In the genomic region with DNA sequence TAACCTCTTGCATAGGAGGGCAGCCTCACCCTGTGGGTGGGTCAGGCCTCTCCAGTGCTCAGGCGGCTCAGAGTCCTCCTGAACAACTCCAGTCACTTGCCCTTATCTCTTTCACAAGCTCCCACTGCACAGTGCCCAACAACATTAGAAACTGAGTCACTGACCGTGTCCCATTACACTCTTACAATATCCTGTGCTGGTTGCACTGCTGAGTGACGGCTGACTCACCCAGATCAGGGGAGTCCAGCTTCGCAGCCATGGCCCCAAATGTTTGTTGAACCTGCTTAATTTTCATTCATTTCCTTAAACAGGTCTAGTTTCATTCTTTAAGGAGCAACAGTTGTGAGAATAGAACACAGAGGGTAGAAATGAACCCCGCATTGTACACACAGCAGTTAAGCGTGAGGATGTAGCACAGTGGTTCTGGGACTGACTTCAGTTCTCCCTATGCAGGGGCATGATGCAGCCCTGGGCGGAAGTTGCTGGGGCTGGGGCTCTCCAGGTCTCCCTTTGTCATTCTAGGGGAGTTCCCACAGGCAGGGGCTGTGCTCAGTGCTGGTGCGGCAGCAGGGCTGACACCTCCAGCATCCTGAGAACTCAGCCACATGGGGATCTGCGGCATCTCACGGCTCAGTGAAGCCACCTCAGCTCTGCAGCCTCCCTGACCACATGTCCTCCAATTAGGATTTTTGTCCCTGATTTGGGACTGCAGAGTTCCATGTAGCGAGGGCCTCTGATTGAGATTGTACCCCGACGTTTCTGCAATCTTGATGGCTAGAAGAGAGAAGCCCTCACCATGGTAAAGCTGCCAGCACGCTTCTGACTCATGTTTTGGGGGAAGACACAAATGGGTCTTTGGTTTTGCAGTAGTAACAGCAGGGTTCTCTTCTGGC, we compare ENCODE assay signal across 8 cellular contexts. TPM values are rescaled to one million over a fixed set of nuclear protein-coding genes. Genes with fewer than 3 reads are reported as not detected.
DNase-seq lines count a peak whose midpoint lies in the region; ATAC-seq and TF ChIP-seq lines count a peak whose summit lies in the region.

No MANE protein-coding gene starts in this region.

- no peaks in the 10 kb centered on the region for H3K9me3 ChIP-seq in RWPE2 (ENCODE audit: severe bottlenecking)
- H3K9me3 ChIP-seq in ovary = no peaks in the 10 kb centered on the region

- no peak for TF ChIP-seq CTCF in RWPE2 (IDR thresholded peaks at IDR 0.05; ENCODE audit: poor library complexity, severe bottlenecking)
- no peak for TF ChIP-seq CTCF in ovary (IDR thresholded peaks at IDR 0.05)

- no peak for TF ChIP-seq EP300 in ovary (IDR thresholded peaks at IDR 0.05)

- TF ChIP-seq POLR2A in GM18505 (IDR thresholded peaks at IDR 0.05; ENCODE audit: borderline replicate concordance, extremely low read depth, insufficient read depth, insufficient read length) = peak; percentile 53
- no peak for TF ChIP-seq POLR2A in ovary (IDR thresholded peaks at IDR 0.05)

- no peaks in the 10 kb centered on the region for H3K36me3 ChIP-seq in RWPE2 (ENCODE audit: low read depth)
- H3K36me3 ChIP-seq in ovary = no peaks in the 10 kb centered on the region

- WGBS in ovary, 3 donors = 89 to 92% (median 91%) methylated on average over 13 to 14 of the region's 14 CpGs

- ATAC-seq in GM18505 (IDR thresholded peaks at IDR 0.05; ENCODE audit: unreplicated experiment) (peak; percentile 84), HG02759 (IDR thresholded peaks at IDR 0.05; ENCODE audit: unreplicated experiment) (peak; percentile 89), RWPE2 (ENCODE audit: low read depth) (peak; percentile 82)

- intact Hi-C loops in ovary (cut with DNase I) = no loop called here

- H3K4me1 ChIP-seq in RWPE2 (ENCODE audit: insufficient read depth, poor library complexity, severe bottlenecking) = peaks cover 9% of the 10 kb centered on the region
- H3K4me1 ChIP-seq in ovary (ENCODE audit: insufficient read depth) = no peaks in the 10 kb centered on the region

- H3K27me3 ChIP-seq in RWPE2 (ENCODE audit: insufficient read depth, poor library complexity, severe bottlenecking) (no peaks in the 10 kb centered on the region), ovary (no peaks in the 10 kb centered on the region)

- H3K4me3 ChIP-seq in RWPE2 (ENCODE audit: severe bottlenecking) = no peak overlapping the region
- H3K4me3 ChIP-seq in ovary = no peak overlapping the region

- no peak for DNase-seq in RWPE2 (ENCODE audit: low spot score)
- DNase-seq in amniotic epithelial cell (ENCODE audit: low read depth) = peak; percentile 75
- DNase-seq in retina = peak; percentile 22
- no peak for DNase-seq in ovary
- no peak for DNase-seq in NCI-H82 treated with DMSO at 0.1 percent for 48 hours (lab: John Stamatoyannopoulos, UW; ENCODE audit: unreplicated experiment)
- no peak for DNase-seq in NCI-H1930 (lab: John Stamatoyannopoulos, UW)

- H3K27ac ChIP-seq in RWPE2 (ENCODE audit: poor library complexity, severe bottlenecking) = no peak overlapping the region
- H3K27ac ChIP-seq in ovary = no peak overlapping the region

RNA-seq across cellular contexts. Expression of a gene that starts 16.1 kb away (rescaled TPM):
- under 1 TPM in 6 of 7 donors, not detected in 1; 0.17 to 0.57 (median 0.33) TPM for total RNA-seq in ovary
- polyA plus RNA-seq in ovary = under 1 TPM; 0.40 to 0.45 TPM

Comparison
In these comparisons a context has a peak if more than half of its experiments do, and no peak if none do; other contexts are left out.
1. DNase-seq: peak in amniotic epithelial cell (single experiment) and retina (single experiment); none in RWPE2 (single experiment), ovary (0 of 5), NCI-H82 treated with DMSO at 0.1 percent for 48 hours (single experiment) and NCI-H1930 (0 of 2).
2. Peak in every context shown above with its lines, with median percentiles within 50 percentile points of each other: ATAC-seq.